In genomic region chr20:44694159-44694558, GRCh38 we compare ENCODE assay signal across 1 cellular context.
TF ChIP-seq lines count a peak whose summit lies in the region.

No MANE protein-coding gene starts in this region.

TF ChIP-seq in A549, 52 proteins besides CTCF, POLR2A, EP300 and RAD21 (continued from another document):
- no peak for TF ChIP-seq REST (IDR thresholded peaks at IDR 0.05)
- TF ChIP-seq ZC3H11A (IDR thresholded peaks at IDR 0.05): no peak
- TF ChIP-seq RNF2 (IDR thresholded peaks at IDR 0.05; ENCODE audit: borderline replicate concordance, low read depth): no peak
- TF ChIP-seq POLR2AphosphoS2 (conservative IDR thresholded peaks at IDR 0.05; ENCODE audit: low read length): no peak
- no peak for TF ChIP-seq NPAS2 (CRISPR knock-in tag; IDR thresholded peaks at IDR 0.05; ENCODE audit: borderline replicate concordance)
- no peak for TF ChIP-seq FOSB (CRISPR knock-in tag; IDR thresholded peaks at IDR 0.05)
- TF ChIP-seq, protein P1, sequence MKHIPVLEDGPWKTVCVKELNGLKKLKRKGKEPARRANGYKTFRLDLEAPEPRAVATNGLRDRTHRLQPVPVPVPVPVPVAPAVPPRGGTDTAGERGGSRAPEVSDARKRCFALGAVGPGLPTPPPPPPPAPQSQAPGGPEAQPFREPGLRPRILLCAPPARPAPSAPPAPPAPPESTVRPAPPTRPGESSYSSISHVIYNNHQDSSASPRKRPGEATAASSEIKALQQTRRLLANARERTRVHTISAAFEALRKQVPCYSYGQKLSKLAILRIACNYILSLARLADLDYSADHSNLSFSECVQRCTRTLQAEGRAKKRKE (CRISPR knock-in tag; IDR thresholded peaks at IDR 0.05; ENCODE audit: low read depth): no peak
- TF ChIP-seq CBX8 (IDR thresholded peaks at IDR 0.05): no peak
- TF ChIP-seq HOXA7 (CRISPR knock-in tag; IDR thresholded peaks at IDR 0.05): no peak
- no peak for TF ChIP-seq SMC3 (IDR thresholded peaks at IDR 0.05)
- TF ChIP-seq MAX (IDR thresholded peaks at IDR 0.05): no peak
- TF ChIP-seq FOXS1 (CRISPR knock-in tag; IDR thresholded peaks at IDR 0.05): no peak; the same call in 1 of the 2 replicates
- TF ChIP-seq EHMT2 (IDR thresholded peaks at IDR 0.05; ENCODE audit: low read depth): no peak
- TF ChIP-seq HDAC2 (IDR thresholded peaks at IDR 0.05): no peak
- no peak for TF ChIP-seq MAZ (IDR thresholded peaks at IDR 0.05; ENCODE audit: borderline replicate concordance, low read depth, low read length)
- no peak for TF ChIP-seq JUN (IDR thresholded peaks at IDR 0.05)
- TF ChIP-seq JUNB (IDR thresholded peaks at IDR 0.05): no peak
- TF ChIP-seq, protein P2, sequence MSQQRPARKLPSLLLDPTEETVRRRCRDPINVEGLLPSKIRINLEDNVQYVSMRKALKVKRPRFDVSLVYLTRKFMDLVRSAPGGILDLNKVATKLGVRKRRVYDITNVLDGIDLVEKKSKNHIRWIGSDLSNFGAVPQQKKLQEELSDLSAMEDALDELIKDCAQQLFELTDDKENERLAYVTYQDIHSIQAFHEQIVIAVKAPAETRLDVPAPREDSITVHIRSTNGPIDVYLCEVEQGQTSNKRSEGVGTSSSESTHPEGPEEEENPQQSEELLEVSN (IDR thresholded peaks at IDR 0.05; ENCODE audit: borderline replicate concordance, low read depth): no peak
TF ChIP-seq in A549: peak in this region for 0.
